In genomic region chr3:127387119-127387518, GRCh38 we compare ENCODE assay signal across 19 cellular contexts.
A peak's percentile ranks its signal among the peaks of the same experiment; 100 is the strongest.
DNase-seq lines count a peak whose midpoint lies in the region; ATAC-seq lines count a peak whose summit lies in the region.
"Had no signal": no experiment of that assay in that cellular context is flagged by ENCODE, and none has a peak within 500 bp of the region (broad histone marks: within the 10 kb centered on the region; RNA-seq: fewer than 3 reads in every experiment).

No MANE protein-coding gene starts in this region.

- H3K4me1 ChIP-seq in trophoblast cell (ENCODE audit: control insufficient read depth in 1 of 2, insufficient read depth in 2 of 2, low read length in 2 of 2) = peaks cover 5 to 8% of the 10 kb centered on the region in 2 experiments

- peak overlapping the region in 1 of 2 donors; percentile 25 for H3K27ac Mint-ChIP-seq in stimulated activated naive CD8-positive, alpha-beta T cell treated with anti-CD3 and anti-CD28 coated beads, Interleukin-15, amount 100 ng/mL, for 72 hours
- H3K27ac Mint-ChIP-seq: CD4-positive, CD25-positive, alpha-beta regulatory T cell; CD8-positive, alpha-beta memory T cell; HFFc6 had no signal

- ATAC-seq in stimulated activated naive CD8-positive, alpha-beta T cell treated with anti-CD3 and anti-CD28 coated beads, Interleukin-15, amount 100 ng/mL, for 72 hours = peak; percentile 13
- ATAC-seq in stimulated activated naive CD8-positive, alpha-beta T cell treated with anti-CD3 and anti-CD28 coated beads, Interleukin-15, Interleukin-2, amounts not matched to agents 100 U/mL and 50 U/mL, for 24 hours = no peak
- ATAC-seq: HCT116 had no signal

- no peak overlapping the region for H4K8ac ChIP-seq in trophoblast cell (ENCODE audit: low read depth, low read length)

- H3K79me1 ChIP-seq in trophoblast cell (ENCODE audit: low read length) = peaks cover 2% of the 10 kb centered on the region

- DNase-seq in stimulated activated naive CD8-positive, alpha-beta T cell treated with anti-CD3 and anti-CD28 coated beads, Interleukin-15, amount 100 ng/mL, for 72 hours = no peak
- DNase-seq in stimulated activated naive CD8-positive, alpha-beta T cell treated with anti-CD3 and anti-CD28 coated beads, Interleukin-15, Interleukin-2, amounts not matched to agents 100 U/mL and 50 U/mL, for 24 hours = no peak
- DNase-seq in islet precursor cell (peak; percentile 29), trophoblast cell (no peak), NCI-H2029 (lab: John Stamatoyannopoulos, UW) (no peak), DMS53 (lab: John Stamatoyannopoulos, UW) (no peak)
- DNase-seq: ACHN; BE2C; C1 segment of cervical spinal cord; CD4-positive, CD25-positive, alpha-beta regulatory T cell; CD8-positive, alpha-beta memory T cell; COR-L47; DMS 273 treated with DMSO at 0.1 percent for 48 hours; GDM1; GOT3; H7; HFFc6 had no signal

- no peaks in the 10 kb centered on the region for H3K27me3 ChIP-seq in trophoblast cell (ENCODE audit: insufficient read depth, low read length)
- H3K27me3 ChIP-seq: BE2C had no signal

- H3K4me3 Mint-ChIP-seq in stimulated activated naive CD8-positive, alpha-beta T cell treated with anti-CD3 and anti-CD28 coated beads, Interleukin-15, amount 100 ng/mL, for 72 hours = no peak overlapping the region
- H3K4me3 Mint-ChIP-seq: CD4-positive, CD25-positive, alpha-beta regulatory T cell; CD8-positive, alpha-beta memory T cell; HFFc6 had no signal

- H4K91ac ChIP-seq in trophoblast cell (ENCODE audit: low read depth, low read length) = no peak overlapping the region

- WGBS in trophoblast cell (ENCODE audit: extremely low coverage, insufficient coverage, insufficient read length) = no CpG with 5 or more reads among the region's 8 CpGs

- H3K27ac ChIP-seq in trophoblast cell (ENCODE audit: low read depth, low read length) = no peak overlapping the region
- H3K27ac ChIP-seq: HL-60 had no signal

- H3K4me3 ChIP-seq in trophoblast cell (ENCODE audit: low read depth, low read length) = peak overlapping the region; percentile 28

- H2BK5ac ChIP-seq in trophoblast cell (ENCODE audit: low read depth, low read length, poor library complexity) = no peak overlapping the region

- no peak overlapping the region for H2AFZ ChIP-seq in trophoblast cell (ENCODE audit: insufficient read depth, low read length, poor library complexity)

- no peak overlapping the region for H3K9ac ChIP-seq in trophoblast cell (ENCODE audit: low read length)

- no peaks in the 10 kb centered on the region for H3K79me2 ChIP-seq in trophoblast cell (ENCODE audit: control insufficient read depth, insufficient read depth, low read length, poor library complexity)

- no peak overlapping the region for H3K4ac ChIP-seq in trophoblast cell (ENCODE audit: low read depth, low read length)

- peaks cover 33% of the 10 kb centered on the region for H3K27me3 Mint-ChIP-seq in stimulated activated naive CD8-positive, alpha-beta T cell treated with anti-CD3 and anti-CD28 coated beads, Interleukin-15, amount 100 ng/mL, for 72 hours

- peaks cover 11% of the 10 kb centered on the region for H3K9me3 ChIP-seq in trophoblast cell (ENCODE audit: insufficient read depth, low read depth, low read length)
- H3K9me3 ChIP-seq: BE2C had no signal

- no peak overlapping the region for H2BK120ac ChIP-seq in trophoblast cell (ENCODE audit: insufficient read depth, low read length, poor library complexity)

- no peak overlapping the region for H3K23ac ChIP-seq in trophoblast cell (ENCODE audit: low read length)

- no peak overlapping the region for H3K4me2 ChIP-seq in trophoblast cell (ENCODE audit: low read length)

- H3K14ac ChIP-seq in trophoblast cell (ENCODE audit: low read length) = no peak overlapping the region

- H3K36me3 ChIP-seq in trophoblast cell (ENCODE audit: control insufficient read depth in 1 of 2, insufficient read depth in 2 of 2, low read length in 2 of 2) = no peaks in the 10 kb centered on the region
- H3K36me3 ChIP-seq: BE2C had no signal

- no peak overlapping the region for H2AK5ac ChIP-seq in trophoblast cell (ENCODE audit: low read length)

- no peak overlapping the region for H4K12ac ChIP-seq in trophoblast cell (ENCODE audit: low read depth, low read length)

- H3K18ac ChIP-seq in trophoblast cell (ENCODE audit: low read length) = no peak overlapping the region

- no peaks in the 10 kb centered on the region for H3K4me1 Mint-ChIP-seq in stimulated activated naive CD8-positive, alpha-beta T cell treated with anti-CD3 and anti-CD28 coated beads, Interleukin-15, amount 100 ng/mL, for 72 hours
- H3K4me1 Mint-ChIP-seq: CD4-positive, CD25-positive, alpha-beta regulatory T cell; CD8-positive, alpha-beta memory T cell had no signal

- peaks cover 0 to under 1% of the 10 kb centered on the region in 2 donors for H3K9me3 Mint-ChIP-seq in stimulated activated naive CD8-positive, alpha-beta T cell treated with anti-CD3 and anti-CD28 coated beads, Interleukin-15, amount 100 ng/mL, for 72 hours
- H3K9me3 Mint-ChIP-seq: CD8-positive, alpha-beta memory T cell; HFFc6 had no signal

- no peak overlapping the region for H2BK12ac ChIP-seq in trophoblast cell (ENCODE audit: low read length)
